Comparison of ENCODE assay signal across 1 cellular context in genomic region chr14:68740798-68741480, GRCh38.
TF ChIP-seq lines count a peak whose summit lies in the region.

No MANE protein-coding gene starts in this region.

TF ChIP-seq in HepG2, 621 proteins besides CTCF, POLR2A, EP300 and RAD21:
- TF ChIP-seq NCOA1 (CRISPR knock-in tag; IDR thresholded peaks at IDR 0.05) (no peak), AKAP8 (CRISPR knock-in tag; IDR thresholded peaks at IDR 0.05) (no peak), ZNF678 (CRISPR knock-in tag; IDR thresholded peaks at IDR 0.05) (no peak), ZNF552 (CRISPR knock-in tag; IDR thresholded peaks at IDR 0.05; ENCODE audit: borderline replicate concordance) (no peak), ZC3H13 (CRISPR knock-in tag; IDR thresholded peaks at IDR 0.05) (no peak), ZNF550 (CRISPR knock-in tag; IDR thresholded peaks at IDR 0.05; ENCODE audit: borderline replicate concordance) (no peak), ZBTB14 (CRISPR knock-in tag; IDR thresholded peaks at IDR 0.05) (no peak), ZNF224 (CRISPR knock-in tag; IDR thresholded peaks at IDR 0.05) (no peak), POGZ (CRISPR knock-in tag; IDR thresholded peaks at IDR 0.05) (no peak), ZNF292 (CRISPR knock-in tag; IDR thresholded peaks at IDR 0.05; ENCODE audit: borderline replicate concordance, low read depth) (no peak), PATZ1 (CRISPR knock-in tag; IDR thresholded peaks at IDR 0.05) (0 out of 2 replicates have a peak, but pooled peaks have one; percentile 16), ZHX1 (CRISPR knock-in tag; IDR thresholded peaks at IDR 0.05; ENCODE audit: low read depth) (no peak), KLF12 (CRISPR knock-in tag; IDR thresholded peaks at IDR 0.05; ENCODE audit: borderline replicate concordance) (no peak), BCL6 (CRISPR knock-in tag; IDR thresholded peaks at IDR 0.05) (peak; percentile 83), FLYWCH1 (CRISPR knock-in tag; IDR thresholded peaks at IDR 0.05) (no peak), JDP2 (CRISPR knock-in tag; IDR thresholded peaks at IDR 0.05; ENCODE audit: borderline replicate concordance) (no peak), NFYB (CRISPR knock-in tag; IDR thresholded peaks at IDR 0.05) (no peak), ZNF614 (CRISPR knock-in tag; IDR thresholded peaks at IDR 0.05; ENCODE audit: borderline replicate concordance) (no peak), ZSCAN25 (CRISPR knock-in tag; IDR thresholded peaks at IDR 0.05) (no peak), NR1H2 (CRISPR knock-in tag; IDR thresholded peaks at IDR 0.05; ENCODE audit: borderline replicate concordance, low read depth) (no peak), NFE2L2 (IDR thresholded peaks at IDR 0.05; ENCODE audit: low read length) (no peak), SETDB1 (CRISPR knock-in tag; IDR thresholded peaks at IDR 0.05; ENCODE audit: borderline replicate concordance) (no peak), ZNF12 (CRISPR knock-in tag; IDR thresholded peaks at IDR 0.05) (peak; percentile 100), ZNF451 (CRISPR knock-in tag; IDR thresholded peaks at IDR 0.05) (no peak), ZNF138 (CRISPR knock-in tag; IDR thresholded peaks at IDR 0.05; ENCODE audit: low read depth) (no peak), BRD4 (CRISPR knock-in tag; IDR thresholded peaks at IDR 0.05) (no peak), ZNF737 (CRISPR knock-in tag; IDR thresholded peaks at IDR 0.05; ENCODE audit: borderline replicate concordance) (no peak), HBP1 (CRISPR knock-in tag; IDR thresholded peaks at IDR 0.05; ENCODE audit: low read depth) (no peak), AHR (CRISPR knock-in tag; IDR thresholded peaks at IDR 0.05) (no peak), KDM1A (CRISPR knock-in tag; IDR thresholded peaks at IDR 0.05) (no peak), NBN (conservative IDR thresholded peaks at IDR 0.05) (no peak), NR2F2 (IDR thresholded peaks at IDR 0.05; ENCODE audit: borderline replicate concordance, low read depth) (no peak), MTF1 (CRISPR knock-in tag; IDR thresholded peaks at IDR 0.05) (no peak), FOSL2 (CRISPR knock-in tag; IDR thresholded peaks at IDR 0.05) (peak; percentile 55; the same call in 1 of the 2 replicates), TARDBP (CRISPR knock-in tag; IDR thresholded peaks at IDR 0.05) (no peak)
TF ChIP-seq in HepG2: peak in this region for 4.
